9 cellular contexts compared by ENCODE assay signal in the genomic region with DNA sequence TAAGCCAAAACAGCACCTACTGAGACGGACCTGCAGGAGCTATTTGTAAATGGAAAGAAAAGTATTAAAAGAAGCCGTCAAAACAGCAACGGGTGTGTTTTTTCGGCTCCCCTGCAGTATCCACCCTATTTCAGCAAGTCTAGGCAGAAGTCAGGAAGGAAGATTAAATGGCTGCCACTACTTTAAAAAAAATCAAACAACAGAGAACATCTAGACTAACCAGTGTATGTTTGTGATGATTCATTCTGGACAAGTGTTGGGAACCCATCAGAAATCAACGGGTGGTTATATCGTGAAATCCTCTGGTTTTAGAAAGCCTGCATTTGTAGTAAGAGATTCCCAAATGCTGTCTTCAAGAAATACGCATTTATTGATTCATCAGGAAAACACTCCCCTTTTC. TPM values are rescaled to one million over a fixed set of nuclear protein-coding genes. Genes with fewer than 3 reads are reported as not detected.
DNase-seq lines count a peak whose midpoint lies in the region; FAIRE-seq and TF ChIP-seq lines count a peak whose summit lies in the region.
"Had no signal": no experiment of that assay in that cellular context is flagged by ENCODE, and none has a peak within 500 bp of the region (broad histone marks: within the 10 kb centered on the region; RNA-seq: fewer than 3 reads in every experiment).

No MANE protein-coding gene starts in this region.

- H3K4me1 ChIP-seq in PC-9 (replicated peaks; ENCODE audit: insufficient read depth) (peaks cover 58% of the 10 kb centered on the region), endothelial cell of umbilical vein (ENCODE audit: control insufficient read depth, extremely low read depth, insufficient read depth, low read length) (peaks cover 20% of the 10 kb centered on the region), HAP-1 (no peaks in the 10 kb centered on the region), mesendoderm (ENCODE audit: control insufficient read depth, low read depth, low read length) (peaks cover 8% of the 10 kb centered on the region)

- peak overlapping the region; percentile 75 for H3K4me2 ChIP-seq in PC-9
- no peak overlapping the region for H3K4me2 ChIP-seq in endothelial cell of umbilical vein (ENCODE audit: insufficient read depth, low read length)
- H3K4me2 ChIP-seq in mesendoderm (ENCODE audit: low read length) = no peak overlapping the region

- H3K27me3 ChIP-seq in PC-9 (ENCODE audit: insufficient read depth, low read depth) = no peaks in the 10 kb centered on the region
- H3K27me3 ChIP-seq in endothelial cell of umbilical vein (ENCODE audit: control insufficient read depth in 2 of 2, insufficient read depth in 2 of 2, low read length in 2 of 2) = peaks cover 3 to 8% of the 10 kb centered on the region in 2 experiments
- H3K27me3 ChIP-seq in HAP-1 (ENCODE audit: low read depth) = no peaks in the 10 kb centered on the region
- no peaks in the 10 kb centered on the region for H3K27me3 ChIP-seq in mesendoderm (ENCODE audit: insufficient read depth, low read length, poor library complexity)
- H3K27me3 ChIP-seq: Peyer's patch had no signal

- no peak overlapping the region for H2BK15ac ChIP-seq in mesendoderm (replicated peaks; ENCODE audit: low read depth)

- no peak overlapping the region for H2BK5ac ChIP-seq in mesendoderm (ENCODE audit: low read length)

- H3K56ac ChIP-seq in mesendoderm (ENCODE audit: low read length) = no peak overlapping the region

- no peak overlapping the region for H3K18ac ChIP-seq in mesendoderm (ENCODE audit: low read length)

- in situ Hi-C loops in HAP-1 (cut with MboI; ENCODE audit: low sequenced_read_pairs) = no loop called here

- no peak overlapping the region for H2BK120ac ChIP-seq in mesendoderm (ENCODE audit: low read depth, low read length)

- H4K20me1 ChIP-seq in PC-9 (ENCODE audit: insufficient read depth) (peaks cover 4% of the 10 kb centered on the region; the same call in 1 of the 2 replicates), endothelial cell of umbilical vein (replicated peaks; ENCODE audit: control insufficient read depth, extremely low read depth, insufficient read depth, low read length) (no peaks in the 10 kb centered on the region)

- no peaks in the 10 kb centered on the region for H3K79me1 ChIP-seq in mesendoderm (ENCODE audit: low read length)

- no peak overlapping the region for H3K9ac ChIP-seq in endothelial cell of umbilical vein (replicated peaks; ENCODE audit: extremely low read depth, insufficient read depth, low read length)
- no peak overlapping the region for H3K9ac ChIP-seq in mesendoderm (ENCODE audit: low read length)

- CTCF ChIA-PET in PC-9 (lab: Charles Lee) (no interaction called here), endothelial cell of umbilical vein (lab: Charles Lee) (interaction anchor here (1.1 to 3.0 kb wide), 4 partner anchors 8 to 86 kb away, joined by 3 to 8 read pairs (median 6); partner anchors contain the start of gene PMAIP1)

- H4K5ac ChIP-seq in mesendoderm (ENCODE audit: low read length) = no peak overlapping the region

- no peak overlapping the region for H4K8ac ChIP-seq in mesendoderm (ENCODE audit: low read depth, low read length)

- H3K23ac ChIP-seq in mesendoderm (ENCODE audit: low read length) = no peak overlapping the region

- no peaks in the 10 kb centered on the region for H3K9me2 ChIP-seq in PC-9 (ENCODE audit: insufficient read depth)

- POLR2A ChIA-PET in PC-9 (lab: Charles Lee; ENCODE audit: unreplicated experiment) = interaction anchor here (0.7 kb wide), 1 partner anchor 112 kb away, joined by 3 read pairs; no protein-coding TSS in a partner anchor
- POLR2A ChIA-PET in endothelial cell of umbilical vein (lab: Charles Lee) = interaction anchor here (1.6 kb wide), 1 partner anchor 9 kb away, joined by 6 read pairs; the partner anchor contains the start of gene PMAIP1

- H3F3A ChIP-seq in PC-9 (ENCODE audit: insufficient read depth, low read depth) = peaks cover 38% of the 10 kb centered on the region

- H2AFZ ChIP-seq in PC-9 (peak overlapping the region; percentile 64), endothelial cell of umbilical vein (ENCODE audit: low read depth, low read length) (peak overlapping the region; percentile 79)

- no peaks in the 10 kb centered on the region for H3K9me1 ChIP-seq in endothelial cell of umbilical vein (replicated peaks; ENCODE audit: control insufficient read depth, extremely low read depth, insufficient read depth, low read length)

- H3K36me3 ChIP-seq in PC-9 (ENCODE audit: low read depth) (peaks cover 7% of the 10 kb centered on the region), endothelial cell of umbilical vein (ENCODE audit: control insufficient read depth in 2 of 2, extremely low read depth in 1 of 2, insufficient read depth in 2 of 2, low read length in 2 of 2) (no peaks in the 10 kb centered on the region), HAP-1 (replicated peaks) (no peaks in the 10 kb centered on the region), mesendoderm (ENCODE audit: control insufficient read depth, insufficient read depth, low read length) (no peaks in the 10 kb centered on the region)
- H3K36me3 ChIP-seq: Peyer's patch had no signal

- FAIRE-seq in GM19239 (lab: Jason Lieb, UNC) (peak; percentile 53), endothelial cell of umbilical vein (lab: Jason Lieb, UNC) (peak; percentile 8)
- FAIRE-seq: TTC549 had no signal

- H3K27ac ChIP-seq in PC-9 = peak overlapping the region; percentile 89
- H3K27ac ChIP-seq in endothelial cell of umbilical vein (ENCODE audit: insufficient read depth, low read depth, low read length) = no peak overlapping the region
- peak overlapping the region in 17 of 21 experiments; percentile 10 to 71 (median 47) for H3K27ac ChIP-seq in skin epidermis
- H3K27ac ChIP-seq in mesendoderm (ENCODE audit: low read depth, low read length) = no peak overlapping the region
- H3K27ac ChIP-seq: Peyer's patch had no signal

- DNase-seq in GM19239 (ENCODE audit: insufficient read length, low spot score) = no peak
- DNase-seq in PC-9 = peak in 1 of 2 experiments; percentile 64
- DNase-seq in endothelial cell of umbilical vein (ENCODE audit: low read depth, low spot score) = no peak
- DNase-seq in HAP-1 (ENCODE audit: low spot score in 2 of 2) = no peak
- DNase-seq in mesendoderm = no peak
- no peak for DNase-seq in superior temporal gyrus (ENCODE audit: extremely low spot score)
- DNase-seq: Peyer's patch had no signal

- TF ChIP-seq POLR2A in endothelial cell of umbilical vein (IDR thresholded peaks at IDR 0.05; ENCODE audit: low read depth, low read length) = no peak

- H2AK5ac ChIP-seq in mesendoderm (ENCODE audit: low read length) = no peak overlapping the region

- intact Hi-C loops in PC-9 (cut with micrococcal nuclease; ENCODE audit: unreplicated experiment) (loop anchor here (1.0 kb wide), 1 partner anchor 8 kb away; no protein-coding TSS in a partner anchor), endothelial cell of umbilical vein (cut with micrococcal nuclease) (loop anchor here (1.0 kb wide), 1 partner anchor 9 kb away; no protein-coding TSS in a partner anchor)

- no peak overlapping the region for H3K4ac ChIP-seq in mesendoderm (ENCODE audit: low read depth, low read length)

- BruUV-seq in PC-9 (replicated peaks; lab: Mats Ljungman, UMichigan) (TSS peak; percentile 68), endothelial cell of umbilical vein (replicated peaks; lab: Mats Ljungman, UMichigan) (no TSS peak)

- peaks cover 4% of the 10 kb centered on the region for H3K9me3 ChIP-seq in PC-9 (ENCODE audit: insufficient read depth, low read depth)
- no peaks in the 10 kb centered on the region for H3K9me3 ChIP-seq in endothelial cell of umbilical vein (replicated peaks; ENCODE audit: control insufficient read depth, insufficient read depth, low read length)
- no peaks in the 10 kb centered on the region for H3K9me3 ChIP-seq in HAP-1
- H3K9me3 ChIP-seq: Peyer's patch had no signal

- dilution Hi-C loops in endothelial cell of umbilical vein (cut with MboI; ENCODE audit: extremely low pct_ligation_motif_present, low sequenced_read_pairs) = no loop called here

- no CpG with 5 or more reads among the region's 7 CpGs for WGBS in mesendoderm (ENCODE audit: extremely low coverage, insufficient coverage, low lambda C conversion rate)

- TF ChIP-seq CTCF in PC-9 (conservative IDR thresholded peaks at IDR 0.05) (no peak), endothelial cell of umbilical vein (IDR thresholded peaks at IDR 0.05; ENCODE audit: extremely low read depth in 1 of 2, insufficient read depth in 1 of 2, low read depth in 1 of 2, low read length in 2 of 2) (no peak)

- H3K79me2 ChIP-seq in PC-9 (ENCODE audit: low read depth) (peaks cover 8% of the 10 kb centered on the region), endothelial cell of umbilical vein (ENCODE audit: control insufficient read depth, insufficient read depth, low read length) (no peaks in the 10 kb centered on the region), mesendoderm (ENCODE audit: control insufficient read depth, insufficient read depth, low read length) (no peaks in the 10 kb centered on the region)

- H3K4me3 ChIP-seq in PC-9 (peak overlapping the region; percentile 37; the same call in 1 of the 2 replicates), endothelial cell of umbilical vein (replicated peaks in 1 of 3; ENCODE audit: insufficient read depth in 1 of 3, low read depth in 1 of 3, low read length in 3 of 3) (no peak overlapping the region), skin epidermis (peak overlapping the region in 1 of 7 experiments; percentile 8), HAP-1 (no peak overlapping the region), mesendoderm (ENCODE audit: low read length) (no peak overlapping the region)
- H3K4me3 ChIP-seq: Peyer's patch had no signal

TF ChIP-seq in endothelial cell of umbilical vein, 7 proteins besides CTCF, POLR2A, EP300 and RAD21:
- peak; percentile 8 for TF ChIP-seq FOS (IDR thresholded peaks at IDR 0.05; ENCODE audit: borderline replicate concordance, insufficient read depth, low read length)
- TF ChIP-seq MAX (IDR thresholded peaks at IDR 0.05; ENCODE audit: insufficient read depth, insufficient read length) = no peak
TF ChIP-seq in endothelial cell of umbilical vein: peak in this region for 1.

RNA-seq across cellular contexts. Expression of gene PMAIP1, which starts 9.0 kb away (rescaled TPM):
- total RNA-seq in PC-9 (2021) = 16.5 and 17.0 TPM in 2 replicates
- 11.9 and 13.5 TPM in 2 replicates for total RNA-seq in endothelial cell of umbilical vein
- polyA plus RNA-seq in endothelial cell of umbilical vein = 7.3 and 7.6 TPM in 2 replicates
- 9.7 and 13.0 TPM in 2 replicates for polyA plus RNA-seq in endothelial cell of umbilical vein (2011; cell fraction: cytosol; rRNA removed)
- polyA plus RNA-seq in endothelial cell of umbilical vein (2011; cell fraction: nucleus; rRNA removed) = 12.9 and 15.6 TPM in 2 replicates
- 18.5 and 23.5 TPM in 2 replicates for polyA plus RNA-seq in endothelial cell of umbilical vein (2012)
- 3.2 and 5.6 TPM in 2 replicates for polyA minus RNA-seq in endothelial cell of umbilical vein
- polyA minus RNA-seq in endothelial cell of umbilical vein (2011; cell fraction: cytosol; rRNA and poly(A)+ RNA removed) = 25.5 TPM
- polyA minus RNA-seq in endothelial cell of umbilical vein (2011; cell fraction: nucleus; rRNA and poly(A)+ RNA removed) = 16.0 and 24.9 TPM in 2 replicates
- polyA plus RNA-seq in mesendoderm (2013, experiment 1 of 2) = 64.9 TPM
- polyA plus RNA-seq in mesendoderm (2013, experiment 2 of 2) = 64.6 TPM

Comparison
In these comparisons a context has a peak if more than half of its experiments do, and no peak if none do; other contexts are left out.
1. H3K27ac ChIP-seq: peak in PC-9 (single experiment) and skin epidermis (17 of 21); none in endothelial cell of umbilical vein (single experiment) and mesendoderm (single experiment).